ENCODE assay signal across 1 cellular context in the genomic region with DNA sequence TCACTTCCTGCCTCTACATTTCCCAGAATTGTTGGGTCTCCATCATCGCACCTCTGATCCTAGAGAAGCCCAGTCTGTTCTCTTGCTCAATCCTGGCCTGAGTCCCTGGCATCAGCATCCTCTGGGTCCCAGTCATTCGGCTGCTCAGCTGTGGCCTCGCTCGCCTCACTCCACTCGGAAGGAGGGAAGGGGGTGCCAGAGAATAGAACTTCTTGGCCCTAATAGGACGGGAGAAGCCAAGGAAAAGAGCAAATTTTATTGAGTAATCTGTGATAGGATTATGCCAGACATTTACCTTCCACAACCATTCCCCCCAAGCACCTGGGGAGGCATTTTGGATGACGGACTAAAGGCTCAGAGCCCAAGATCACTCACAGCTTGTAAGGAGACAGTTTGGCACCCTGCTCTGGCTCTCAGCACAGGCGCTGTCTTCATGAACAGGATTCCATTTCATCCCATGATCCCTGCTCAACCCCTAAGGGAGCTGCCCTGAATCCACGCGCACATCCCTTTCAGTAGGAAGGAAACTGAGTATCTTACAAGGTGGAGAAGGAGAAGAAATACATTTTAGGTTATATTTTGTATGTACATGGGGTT.
TF ChIP-seq lines count a peak whose summit lies in the region.

No MANE protein-coding gene starts in this region.

TF ChIP-seq in WTC11, 78 proteins besides CTCF, POLR2A, EP300 and RAD21 (continued from another document):
- TF ChIP-seq, protein P1, sequence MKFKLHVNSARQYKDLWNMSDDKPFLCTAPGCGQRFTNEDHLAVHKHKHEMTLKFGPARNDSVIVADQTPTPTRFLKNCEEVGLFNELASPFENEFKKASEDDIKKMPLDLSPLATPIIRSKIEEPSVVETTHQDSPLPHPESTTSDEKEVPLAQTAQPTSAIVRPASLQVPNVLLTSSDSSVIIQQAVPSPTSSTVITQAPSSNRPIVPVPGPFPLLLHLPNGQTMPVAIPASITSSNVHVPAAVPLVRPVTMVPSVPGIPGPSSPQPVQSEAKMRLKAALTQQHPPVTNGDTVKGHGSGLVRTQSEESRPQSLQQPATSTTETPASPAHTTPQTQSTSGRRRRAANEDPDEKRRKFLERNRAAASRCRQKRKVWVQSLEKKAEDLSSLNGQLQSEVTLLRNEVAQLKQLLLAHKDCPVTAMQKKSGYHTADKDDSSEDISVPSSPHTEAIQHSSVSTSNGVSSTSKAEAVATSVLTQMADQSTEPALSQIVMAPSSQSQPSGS (CRISPR knock-in tag; IDR thresholded peaks at IDR 0.05; ENCODE audit: borderline replicate concordance, low read depth): no peak
- TF ChIP-seq IRF2 (CRISPR knock-in tag; IDR thresholded peaks at IDR 0.05; ENCODE audit: borderline replicate concordance, low read depth) (no peak), NR3C1 (CRISPR knock-in tag; conservative IDR thresholded peaks at IDR 0.05; ENCODE audit: low read depth) (no peak), EMX1 (CRISPR knock-in tag; IDR thresholded peaks at IDR 0.05) (no peak)
- TF ChIP-seq, protein P2, sequence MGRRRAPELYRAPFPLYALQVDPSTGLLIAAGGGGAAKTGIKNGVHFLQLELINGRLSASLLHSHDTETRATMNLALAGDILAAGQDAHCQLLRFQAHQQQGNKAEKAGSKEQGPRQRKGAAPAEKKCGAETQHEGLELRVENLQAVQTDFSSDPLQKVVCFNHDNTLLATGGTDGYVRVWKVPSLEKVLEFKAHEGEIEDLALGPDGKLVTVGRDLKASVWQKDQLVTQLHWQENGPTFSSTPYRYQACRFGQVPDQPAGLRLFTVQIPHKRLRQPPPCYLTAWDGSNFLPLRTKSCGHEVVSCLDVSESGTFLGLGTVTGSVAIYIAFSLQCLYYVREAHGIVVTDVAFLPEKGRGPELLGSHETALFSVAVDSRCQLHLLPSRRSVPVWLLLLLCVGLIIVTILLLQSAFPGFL (CRISPR knock-in tag; IDR thresholded peaks at IDR 0.05; ENCODE audit: borderline replicate concordance): no peak
- TF ChIP-seq, protein P3, sequence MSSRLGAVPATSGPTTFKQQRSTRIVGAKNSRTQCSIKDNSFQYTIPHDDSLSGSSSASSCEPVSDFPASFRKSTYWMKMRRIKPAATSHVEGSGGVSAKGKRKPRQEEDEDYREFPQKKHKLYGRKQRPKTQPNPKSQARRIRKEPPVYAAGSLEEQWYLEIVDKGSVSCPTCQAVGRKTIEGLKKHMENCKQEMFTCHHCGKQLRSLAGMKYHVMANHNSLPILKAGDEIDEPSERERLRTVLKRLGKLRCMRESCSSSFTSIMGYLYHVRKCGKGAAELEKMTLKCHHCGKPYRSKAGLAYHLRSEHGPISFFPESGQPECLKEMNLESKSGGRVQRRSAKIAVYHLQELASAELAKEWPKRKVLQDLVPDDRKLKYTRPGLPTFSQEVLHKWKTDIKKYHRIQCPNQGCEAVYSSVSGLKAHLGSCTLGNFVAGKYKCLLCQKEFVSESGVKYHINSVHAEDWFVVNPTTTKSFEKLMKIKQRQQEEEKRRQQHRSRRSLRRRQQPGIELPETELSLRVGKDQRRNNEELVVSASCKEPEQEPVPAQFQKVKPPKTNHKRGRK (CRISPR knock-in tag; IDR thresholded peaks at IDR 0.05; ENCODE audit: borderline replicate concordance): no peak
